In genomic region chr3:193970131-193970772, GRCh38 we compare ENCODE assay signal across 8 cellular contexts.
DNase-seq lines count a peak whose midpoint lies in the region; ATAC-seq, FAIRE-seq and TF ChIP-seq lines count a peak whose summit lies in the region.
"Not testable (repeated sequence)": the region's sequence is repeated elsewhere in the genome, so short reads cannot be mapped to it uniquely, and the experiment has no call there.

No MANE protein-coding gene starts in this region.

- intact Hi-C loops in right cardiac atrium (cut with DNase I), result loop anchor here in 2 of 4 donors (10.0 kb wide), 2 partner anchors 165 to 185 kb away; partner anchors contain the start of gene HES1 (in 1 of the 2)
- intact Hi-C loops in pancreas (cut with DNase I), result not testable (repeated sequence)

- not testable (repeated sequence) for FAIRE-seq in pancreas (lab: Jason Lieb, UNC)

- H3K4me1 ChIP-seq in right cardiac atrium (ENCODE audit: control insufficient read depth, insufficient read depth, low read length); pancreas: not testable (repeated sequence)

- peak; percentile 41 to 65 for ATAC-seq in right cardiac atrium
- ATAC-seq in pancreas, result peak; percentile 64 to 91 (median 80)

- WGBS in right cardiac atrium, result 52% methylated on average over 7 of the region's 7 CpGs
- WGBS in pancreas, 2 donors, result 44 to 46% methylated on average over 6 to 7 of the region's 7 CpGs

- H3K27ac ChIP-seq in HL-60 (replicated peaks); brain microvascular endothelial cell; right cardiac atrium (ENCODE audit: low read length); pancreas: not testable (repeated sequence)

- TF ChIP-seq CTCF in AG10803 (conservative IDR thresholded peaks at IDR 0.05; ENCODE audit: low read length) (peak; percentile 57), GM13976 (IDR thresholded peaks at IDR 0.05; ENCODE audit: borderline replicate concordance, control extremely low read depth, extremely low read depth, insufficient read depth, missing control alignments) (peak; percentile 38), HL-60 (IDR thresholded peaks at IDR 0.05; ENCODE audit: insufficient read depth, low read length) (peak; percentile 41), brain microvascular endothelial cell (IDR thresholded peaks at IDR 0.05; ENCODE audit: low read depth, low read length, missing control alignments) (peak; percentile 65), pancreas (IDR thresholded peaks at IDR 0.05) (peak; percentile 18 to 31 (median 23))

- not testable (repeated sequence) for H3K9me3 ChIP-seq in right cardiac atrium (ENCODE audit: control insufficient read depth, low read length); pancreas

- H3K4me3 ChIP-seq in AG10803 (ENCODE audit: low read length); HL-60 (replicated peaks; ENCODE audit: insufficient read depth, low read length); brain microvascular endothelial cell (ENCODE audit: low read depth, low read length); right cardiac atrium (ENCODE audit: low read length); pancreas: not testable (repeated sequence)

- DNase-seq in AG10803 (ENCODE audit: low read depth), result peak; percentile 25
- DNase-seq in GM13976 (ENCODE audit: low spot score), result peak; percentile 49
- DNase-seq in HL-60 (ENCODE audit: low read depth in 1 of 2, low spot score in 1 of 2), result peak; percentile 28 to 43
- DNase-seq in NCI-H2227 (lab: John Stamatoyannopoulos, UW; ENCODE audit: unreplicated experiment), result peak; percentile 50
- peak; percentile 20 for DNase-seq in SKM-1 (lab: John Stamatoyannopoulos, UW; ENCODE audit: unreplicated experiment)
- DNase-seq in brain microvascular endothelial cell, result peak; percentile 34
- not testable (repeated sequence) for DNase-seq in right cardiac atrium
- peak in 2 of 6 donors; percentile 30 to 57 for DNase-seq in pancreas

- in situ Hi-C loops in GM13976 (cut with MboI; ENCODE audit: low sequenced_read_pairs, unreplicated experiment), result loop anchor here (25.0 kb wide), 1 partner anchor 342 kb away; no protein-coding TSS in a partner anchor
- in situ Hi-C loops in brain microvascular endothelial cell (cut with HindIII; ENCODE audit: low pct_ligation_motif_present, low sequenced_read_pairs), result not testable (repeated sequence)

- not testable (repeated sequence) for H3K27me3 ChIP-seq in HL-60 (ENCODE audit: insufficient read depth, poor library complexity, severe bottlenecking); right cardiac atrium (ENCODE audit: control insufficient read depth, insufficient read depth); pancreas
- peaks cover 44% of the 10 kb centered on the region for H3K27me3 ChIP-seq in brain microvascular endothelial cell (replicated peaks)

- H3K36me3 ChIP-seq in brain microvascular endothelial cell (replicated peaks); pancreas: not testable (repeated sequence)
